In the genomic region with DNA sequence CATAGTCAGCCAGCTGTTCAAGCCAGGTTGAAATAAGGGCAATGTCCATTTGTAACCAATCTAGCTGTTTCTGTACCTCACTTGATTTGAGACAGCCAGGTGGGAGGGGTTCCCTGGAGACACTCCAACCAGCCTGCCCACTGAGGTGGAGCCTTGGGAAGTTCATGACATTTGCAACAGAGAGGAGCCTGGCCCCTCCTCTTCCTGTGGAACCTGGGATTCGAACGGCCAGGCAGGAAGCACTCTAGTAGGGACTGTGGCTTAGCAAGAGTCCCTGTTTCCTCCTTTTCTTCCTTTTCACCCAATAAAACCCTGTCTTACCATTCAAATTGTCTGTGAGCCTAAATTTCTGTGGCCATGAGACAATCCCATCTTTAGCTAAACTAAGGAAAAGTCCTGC, we compare ENCODE assay signal across 17 cellular contexts.
DNase-seq lines count a peak whose midpoint lies in the region; ATAC-seq, FAIRE-seq and TF ChIP-seq lines count a peak whose summit lies in the region.
"Had no signal": no experiment of that assay in that cellular context is flagged by ENCODE, and none has a peak within 500 bp of the region (broad histone marks: within the 10 kb centered on the region; RNA-seq: fewer than 3 reads in every experiment).

No MANE protein-coding gene starts in this region.

- no peak for ATAC-seq in left ventricle myocardium superior
- ATAC-seq in GM18870 (IDR thresholded peaks at IDR 0.05; ENCODE audit: unreplicated experiment) = no peak
- ATAC-seq in GM18498 (IDR thresholded peaks at IDR 0.05; ENCODE audit: unreplicated experiment) = no peak
- ATAC-seq: CD8-positive, alpha-beta T cell; GM12878; HepG2 had no signal

- H3K4me3 ChIP-seq in BLaER1 (no peak overlapping the region), MM.1S (ENCODE audit: low read length) (no peak overlapping the region), H1 (ENCODE audit: extremely low read depth in 1 of 4, insufficient read depth in 2 of 4, low read depth in 3 of 4, low read length in 4 of 4) (no peak overlapping the region), neuronal stem cell (ENCODE audit: low read length in 2 of 2) (no peak overlapping the region)
- H3K4me3 ChIP-seq: BLaER1 treated with 17β-estradiol and CSF1 and Interleukin-3, amounts not matched to agents 10 nM and 100 nM; GM12878 had no signal

- H2AFZ ChIP-seq in MM.1S (ENCODE audit: low read length) = 0 out of 2 replicates have a peak overlapping the region, but pooled peaks have one; percentile 23
- H2AFZ ChIP-seq in H1 (ENCODE audit: low read length) = 0 out of 2 replicates have a peak overlapping the region, but pooled peaks have one; percentile 73
- peak overlapping the region; percentile 57 for H2AFZ ChIP-seq in neuronal stem cell (ENCODE audit: low read length)

- H2AK5ac ChIP-seq in H1 (ENCODE audit: low read depth, low read length) (no peak overlapping the region), neuronal stem cell (ENCODE audit: low read depth, low read length) (no peak overlapping the region)

- H3K4ac ChIP-seq in H1 (replicated peaks; ENCODE audit: insufficient read length, low read depth, low read length) (no peak overlapping the region), neuronal stem cell (ENCODE audit: low read length) (no peak overlapping the region)

- H3K9me3 ChIP-seq in BLaER1 = peaks cover 12% of the 10 kb centered on the region
- H3K9me3 ChIP-seq in MM.1S (replicated peaks; ENCODE audit: insufficient read depth, low read length) = no peaks in the 10 kb centered on the region
- H3K9me3 ChIP-seq in H1 (ENCODE audit: insufficient read depth in 2 of 2, low read depth in 1 of 2, low read length in 1 of 2) = no peaks in the 10 kb centered on the region
- peaks cover 2 to 7% of the 10 kb centered on the region in 2 donors for H3K9me3 ChIP-seq in neuronal stem cell (replicated peaks in 1 of 2; ENCODE audit: control insufficient read depth in 2 of 2, insufficient read depth in 1 of 2, low read depth in 1 of 2, low read length in 2 of 2)

- no peak for FAIRE-seq in H1 (lab: Jason Lieb, UNC)
- FAIRE-seq: GM12878, HepG2 had no signal

- H2BK12ac ChIP-seq in H1 (ENCODE audit: low read depth, low read length) (no peak overlapping the region), neuronal stem cell (ENCODE audit: low read length) (peak overlapping the region; percentile 75)

- no peaks in the 10 kb centered on the region for H4K20me1 ChIP-seq in BLaER1
- H4K20me1 ChIP-seq in MM.1S (ENCODE audit: insufficient read depth, low read length) = no peaks in the 10 kb centered on the region
- H4K20me1 ChIP-seq in H1 (replicated peaks in 1 of 2; ENCODE audit: control insufficient read depth in 1 of 2, insufficient read depth in 2 of 2, low read length in 2 of 2) = no peaks in the 10 kb centered on the region
- H4K20me1 ChIP-seq: BLaER1 treated with 17β-estradiol and CSF1 and Interleukin-3, amounts not matched to agents 10 nM and 100 nM had no signal

- H3K9ac ChIP-seq in BLaER1 (no peak overlapping the region), MM.1S (ENCODE audit: low read length) (no peak overlapping the region), H1 (replicated peaks in 1 of 4; ENCODE audit: extremely low read depth in 1 of 4, low read depth in 3 of 4, low read length in 3 of 4) (no peak overlapping the region), neuronal stem cell (ENCODE audit: low read depth, low read length, poor library complexity) (no peak overlapping the region)
- H3K9ac ChIP-seq: BLaER1 treated with 17β-estradiol and CSF1 and Interleukin-3, amounts not matched to agents 10 nM and 100 nM had no signal

- no peaks in the 10 kb centered on the region for H3K9me2 ChIP-seq in MM.1S (replicated peaks; ENCODE audit: insufficient read depth, low read length)

- H3F3A ChIP-seq in MM.1S (ENCODE audit: insufficient read depth, low read length) = no peaks in the 10 kb centered on the region

- no peaks in the 10 kb centered on the region for H3K23me2 ChIP-seq in H1 (ENCODE audit: low read depth, low read length)

- H3K79me1 ChIP-seq in H1 (ENCODE audit: low read depth, low read length) (no peaks in the 10 kb centered on the region), neuronal stem cell (ENCODE audit: low read depth, low read length) (no peaks in the 10 kb centered on the region)

- POLR2A ChIA-PET in H1 (lab: Charles Lee; ENCODE audit: partially characterized antibody) = no interaction called here

- peaks cover 4% of the 10 kb centered on the region; the same call in 1 of the 2 replicates for H3K4me1 ChIP-seq in BLaER1
- H3K4me1 ChIP-seq in MM.1S (ENCODE audit: low read length) = no peaks in the 10 kb centered on the region
- H3K4me1 ChIP-seq in H1 (replicated peaks in 1 of 4; ENCODE audit: control insufficient read depth in 3 of 4, insufficient read depth in 4 of 4, low read length in 3 of 4) = no peaks in the 10 kb centered on the region
- no peaks in the 10 kb centered on the region for H3K4me1 ChIP-seq in neuronal stem cell (ENCODE audit: control insufficient read depth in 2 of 2, insufficient read depth in 1 of 2, low read depth in 1 of 2, low read length in 2 of 2)

- DNase-seq in MM.1S = no peak
- no peak for DNase-seq in H1 (ENCODE audit: low read depth in 1 of 2, low spot score in 2 of 2)
- no peak for DNase-seq in neuronal stem cell (ENCODE audit: low spot score)
- DNase-seq in left ventricle myocardium superior = no peak
- DNase-seq: 8988T; Calu3; CD8-positive, alpha-beta T cell; DND-41; EL; GOT3; H9 had no signal

- H2BK120ac ChIP-seq in H1 (replicated peaks; ENCODE audit: low read depth, low read length) (no peak overlapping the region), neuronal stem cell (ENCODE audit: low read depth, low read length) (no peak overlapping the region)

- intact Hi-C loops in left ventricle myocardium superior (cut with micrococcal nuclease) = no loop called here

- H3K23ac ChIP-seq in H1 (ENCODE audit: insufficient read length) = no peak overlapping the region
- H3K23ac ChIP-seq in neuronal stem cell (ENCODE audit: low read depth, low read length, poor library complexity) = no peak overlapping the region

- H3K18ac ChIP-seq in H1 (ENCODE audit: extremely low read depth, low read length) (no peak overlapping the region), neuronal stem cell (ENCODE audit: low read length) (no peak overlapping the region)

- H4K8ac ChIP-seq in H1 (ENCODE audit: extremely low read depth, insufficient read depth, low read length) = no peak overlapping the region
- H4K8ac ChIP-seq in neuronal stem cell (ENCODE audit: low read depth, low read length) = no peak overlapping the region

- 77% methylated on average over 2 of the region's 2 CpGs; no CpG with 5 or more reads in 1 of the 2 experiments for WGBS in H1 (ENCODE audit: extremely low coverage in 1 of 2, insufficient coverage in 1 of 2, insufficient read length in 1 of 2, insufficient replicate concordance in 2 of 2, low coverage in 1 of 2, low lambda C conversion rate in 2 of 2, missing lambda C conversion rate in 1 of 2), 2 experiments
- no CpG with 5 or more reads among the region's 2 CpGs for WGBS in neuronal stem cell (ENCODE audit: extremely low coverage in 2 of 2, insufficient read length in 2 of 2, insufficient replicate concordance in 1 of 2), 2 donors

- no peak for TF ChIP-seq EP300 in H1 (IDR thresholded peaks at IDR 0.05; ENCODE audit: borderline replicate concordance in 1 of 2, low read depth in 2 of 2, low read length in 2 of 2)

- no peaks in the 10 kb centered on the region for H3K27me3 ChIP-seq in BLaER1
- H3K27me3 ChIP-seq in MM.1S (replicated peaks; ENCODE audit: insufficient read depth, low read length) = no peaks in the 10 kb centered on the region
- H3K27me3 ChIP-seq in H1 (replicated peaks in 1 of 4; ENCODE audit: control insufficient read depth in 3 of 4, extremely low read depth in 1 of 4, insufficient read depth in 3 of 4, low read length in 3 of 4) = no peaks in the 10 kb centered on the region
- H3K27me3 ChIP-seq in neuronal stem cell (ENCODE audit: control insufficient read depth in 3 of 3, insufficient read depth in 3 of 3, low read depth in 1 of 3, low read length in 3 of 3) = no peaks in the 10 kb centered on the region
- H3K27me3 ChIP-seq: BLaER1 treated with 17β-estradiol and CSF1 and Interleukin-3, amounts not matched to agents 10 nM and 100 nM had no signal

- H4K91ac ChIP-seq in H1 (replicated peaks; ENCODE audit: insufficient read length, low read length) (no peak overlapping the region), neuronal stem cell (ENCODE audit: low read depth, low read length, poor library complexity) (no peak overlapping the region)

- CTCF ChIA-PET in H1 (lab: Charles Lee; ENCODE audit: partially characterized antibody) = interaction anchor here (0.6 kb wide), 1 partner anchor 29 kb away, joined by 3 read pairs; no protein-coding TSS in a partner anchor

- peak overlapping the region; percentile 8; the same call in 1 of the 2 replicates for H3K4me2 ChIP-seq in BLaER1
- H3K4me2 ChIP-seq in MM.1S (ENCODE audit: low read depth, low read length) = no peak overlapping the region
- no peak overlapping the region for H3K4me2 ChIP-seq in H1 (ENCODE audit: insufficient read depth in 1 of 2, low read depth in 2 of 2, low read length in 2 of 2)
- no peak overlapping the region for H3K4me2 ChIP-seq in neuronal stem cell (ENCODE audit: insufficient read depth, low read length, poor library complexity, severe bottlenecking)
- H3K4me2 ChIP-seq: BLaER1 treated with 17β-estradiol and CSF1 and Interleukin-3, amounts not matched to agents 10 nM and 100 nM had no signal

- H3K36me3 ChIP-seq in BLaER1 = no peaks in the 10 kb centered on the region
- no peaks in the 10 kb centered on the region for H3K36me3 ChIP-seq in MM.1S (replicated peaks; ENCODE audit: insufficient read depth, low read length)
- H3K36me3 ChIP-seq in H1 (ENCODE audit: control insufficient read depth in 2 of 4, insufficient read depth in 4 of 4, low read length in 3 of 4) = no peaks in the 10 kb centered on the region
- H3K36me3 ChIP-seq in neuronal stem cell (replicated peaks in 1 of 2; ENCODE audit: control insufficient read depth in 2 of 2, insufficient read depth in 2 of 2, low read length in 2 of 2) = no peaks in the 10 kb centered on the region
- H3K36me3 ChIP-seq: BLaER1 treated with 17β-estradiol and CSF1 and Interleukin-3, amounts not matched to agents 10 nM and 100 nM had no signal

- H3K27ac ChIP-seq in BLaER1 = no peak overlapping the region
- H3K27ac ChIP-seq in MM.1S (ENCODE audit: low read length) = no peak overlapping the region
- no peak overlapping the region for H3K27ac ChIP-seq in H1 (ENCODE audit: low read depth, low read length)
- H3K27ac ChIP-seq in neuronal stem cell (replicated peaks; ENCODE audit: low read length) = no peak overlapping the region
- H3K27ac ChIP-seq: BLaER1 treated with 17β-estradiol and CSF1 and Interleukin-3, amounts not matched to agents 10 nM and 100 nM had no signal

- TF ChIP-seq RAD21 in H1 (IDR thresholded peaks at IDR 0.05 in 1 of 2, conservative IDR thresholded peaks at IDR 0.05 in 1 of 2; ENCODE audit: low read depth in 2 of 2, low read length in 2 of 2) = no peak

- H2BK5ac ChIP-seq in H1 (ENCODE audit: low read depth, low read length) = no peak overlapping the region
- no peak overlapping the region for H2BK5ac ChIP-seq in neuronal stem cell (ENCODE audit: low read length)

- no peak overlapping the region for H4K5ac ChIP-seq in H1 (ENCODE audit: insufficient read length, low read depth, low read length)

- H2BK15ac ChIP-seq in H1 (ENCODE audit: low read length) (no peak overlapping the region), neuronal stem cell (ENCODE audit: low read length) (no peak overlapping the region)

- no peak for TF ChIP-seq POLR2A in H1 (IDR thresholded peaks at IDR 0.05; ENCODE audit: control extremely low read depth in 1 of 2, low read depth in 2 of 2, low read length in 2 of 2)

- TF ChIP-seq CTCF in MM.1S (IDR thresholded peaks at IDR 0.05; ENCODE audit: low read length) (no peak), H1 (IDR thresholded peaks at IDR 0.05; ENCODE audit: control extremely low read depth in 1 of 3, insufficient read depth in 1 of 3, low read depth in 1 of 3, low read length in 3 of 3) (no peak)

- H3K56ac ChIP-seq in H1 (replicated peaks; ENCODE audit: insufficient read length, low read depth, low read length) = no peak overlapping the region

- no peak overlapping the region for H2BK20ac ChIP-seq in H1 (ENCODE audit: low read length)

- H3K79me2 ChIP-seq in MM.1S (ENCODE audit: low read length) = no peaks in the 10 kb centered on the region
- H3K79me2 ChIP-seq in H1 (ENCODE audit: control insufficient read depth in 1 of 2, insufficient read depth in 2 of 2, low read length in 2 of 2) = no peaks in the 10 kb centered on the region

- no peak overlapping the region for H3K14ac ChIP-seq in H1 (ENCODE audit: insufficient read length)
- H3K14ac ChIP-seq in neuronal stem cell (ENCODE audit: low read length) = no peak overlapping the region

Comparison
In these comparisons a context has a peak if more than half of its experiments do, and no peak if none do; other contexts are left out.
1. H2AFZ ChIP-seq: peak in every context shown above with its lines; median percentile 73 in H1; 57 in neuronal stem cell; 23 in MM.1S.